ENCODE assay signal across 1 cellular context in genomic region chr11:125211191-125211953, GRCh38.
TF ChIP-seq lines count a peak whose summit lies in the region.

No MANE protein-coding gene starts in this region.

TF ChIP-seq in HepG2, 621 proteins besides CTCF, POLR2A, EP300 and RAD21:
- no peak for TF ChIP-seq BCL6 (CRISPR knock-in tag; IDR thresholded peaks at IDR 0.05)
- no peak for TF ChIP-seq GZF1 (CRISPR knock-in tag; IDR thresholded peaks at IDR 0.05)
- TF ChIP-seq RERE (CRISPR knock-in tag; IDR thresholded peaks at IDR 0.05; ENCODE audit: low read depth): no peak
- no peak for TF ChIP-seq ZBTB25 (CRISPR knock-in tag; IDR thresholded peaks at IDR 0.05)
- no peak for TF ChIP-seq CC2D1A (CRISPR knock-in tag; IDR thresholded peaks at IDR 0.05)
- TF ChIP-seq NR2F1 (CRISPR knock-in tag; IDR thresholded peaks at IDR 0.05): no peak
TF ChIP-seq in HepG2: peak in this region for 0.
